ENCODE assay signal across 1 cellular context in genomic region chr11:101211407-101211975, GRCh38.
TF ChIP-seq lines count a peak whose summit lies in the region.

No MANE protein-coding gene starts in this region.

TF ChIP-seq in liver, 16 proteins besides CTCF, POLR2A, EP300 and RAD21 (continued from another document):
- TF ChIP-seq HNF4A (conservative IDR thresholded peaks at IDR 0.05) = peak; percentile 61 to 78
